In genomic region chr7:43652364-43652763, GRCh38 we compare ENCODE assay signal across 12 cellular contexts.
DNase-seq lines count a peak whose midpoint lies in the region; ATAC-seq, FAIRE-seq and TF ChIP-seq lines count a peak whose summit lies in the region.
"Had no signal": no experiment of that assay in that cellular context is flagged by ENCODE, and none has a peak within 500 bp of the region (broad histone marks: within the 10 kb centered on the region; RNA-seq: fewer than 3 reads in every experiment).

No MANE protein-coding gene starts in this region.

- peaks cover 12 to 16% (median 15%) of the 10 kb centered on the region in 3 donors for H3K36me3 Mint-ChIP-seq in CD8-positive, alpha-beta memory T cell

- FAIRE-seq in GM12878 (lab: Jason Lieb, UNC) = no peak
- FAIRE-seq: D721Med, K562 had no signal

- peaks cover 76 to 93% (median 93%) of the 10 kb centered on the region in 3 donors for H3K4me1 Mint-ChIP-seq in CD8-positive, alpha-beta memory T cell

- no peaks in the 10 kb centered on the region for H3K9me3 ChIP-seq in CD8-positive, alpha-beta memory T cell (ENCODE audit: low read length)
- H3K9me3 ChIP-seq in Karpas-422 (ENCODE audit: low read length) = no peaks in the 10 kb centered on the region
- peaks cover 3% of the 10 kb centered on the region; the same call in 2 of the 3 replicates for H3K9me3 ChIP-seq in GM12878 (replicated peaks; ENCODE audit: control insufficient read depth, insufficient read depth, low read length)
- no peaks in the 10 kb centered on the region for H3K9me3 ChIP-seq in psoas muscle

- TF ChIP-seq EP300 in GM12878 (IDR thresholded peaks at IDR 0.05; ENCODE audit: borderline replicate concordance in 1 of 2, control insufficient read depth in 1 of 2, low read depth in 2 of 2, low read length in 2 of 2) = no peak

- intact Hi-C loops in GM12878 (cut with micrococcal nuclease; ENCODE audit: unreplicated experiment) (no loop called here), psoas muscle (cut with DNase I) (no loop called here), dorsolateral prefrontal cortex (cut with DNase I) (loop anchor here in 1 of 2 donors (5.0 kb wide), 1 partner anchor 45 kb away; no protein-coding TSS in a partner anchor)

- H3K9me2 ChIP-seq in Karpas-422 (replicated peaks; ENCODE audit: insufficient read depth, low read length) = no peaks in the 10 kb centered on the region

- TF ChIP-seq CTCF in GM12878 (IDR thresholded peaks at IDR 0.05 in 2 of 3, conservative IDR thresholded peaks at IDR 0.05 in 1 of 3; ENCODE audit: control insufficient read depth in 2 of 3, extremely low read depth in 1 of 3, insufficient read depth in 1 of 3, low read depth in 3 of 3, low read length in 3 of 3) (peak in 2 of 3 experiments; percentile 4 to 16; a peak in 1 of 6 replicates), psoas muscle (IDR thresholded peaks at IDR 0.05) (no peak), dorsolateral prefrontal cortex (IDR thresholded peaks at IDR 0.05 in 54 of 56, conservative IDR thresholded peaks at IDR 0.05 in 2 of 56; ENCODE audit: low read depth in 1 of 56, partially characterized antibody in 56 of 56) (no peak)

- no peak for DNase-seq in CD8-positive, alpha-beta memory T cell
- DNase-seq in Karpas-422 (no peak), GM12878 (ENCODE audit: low read depth, low spot score) (no peak), psoas muscle (no peak), NCI-H1417 treated with DMSO at 0.1 percent for 48 hours (lab: John Stamatoyannopoulos, UW) (no peak), dorsolateral prefrontal cortex (no peak), SKM-1 treated with dmso at 0.1 percent for 144 hours (lab: John Stamatoyannopoulos, UW; ENCODE audit: unreplicated experiment) (no peak)
- DNase-seq: NCI-H2081; stimulated activated CD8-positive, alpha-beta memory T cell treated with anti-CD3 and anti-CD28 coated beads, Interleukin-4, amount 100 ng/mL, for 48 hours had no signal

- no peak overlapping the region for H3K4me2 ChIP-seq in Karpas-422 (ENCODE audit: low read depth, low read length, poor library complexity, severe bottlenecking)
- H3K4me2 ChIP-seq in GM12878 (ENCODE audit: control insufficient read depth, insufficient read depth) = peak overlapping the region; percentile 75; the same call in 1 of the 2 replicates

- BruUV-seq in GM12878 (replicated peaks; lab: Mats Ljungman, UMichigan) = no TSS peak

- POLR2A ChIA-PET in CD8-positive, alpha-beta memory T cell (lab: Charles Lee) = interaction anchor here (0.8 kb wide), 1 partner anchor 47 kb away, joined by 4 read pairs; no protein-coding TSS in a partner anchor
- POLR2A ChIA-PET in GM12878 (lab: Charles Lee) = interaction anchor here (1.0 to 10.0 kb wide), 3 partner anchors 47 to 69 kb away, joined by 3 to 138 read pairs (median 62); no protein-coding TSS in a partner anchor

- H4K20me1 ChIP-seq in Karpas-422 (ENCODE audit: insufficient read depth, low read depth, low read length) (no peaks in the 10 kb centered on the region), GM12878 (ENCODE audit: control insufficient read depth, insufficient read depth) (no peaks in the 10 kb centered on the region)

- H3K27me3 ChIP-seq in CD8-positive, alpha-beta memory T cell (ENCODE audit: insufficient read depth, low read length, poor library complexity, severe bottlenecking) = no peaks in the 10 kb centered on the region
- H3K27me3 ChIP-seq in Karpas-422 (ENCODE audit: low read length) (no peaks in the 10 kb centered on the region), GM12878 (replicated peaks in 1 of 2; ENCODE audit: control insufficient read depth in 2 of 2, insufficient read depth in 2 of 2, low read length in 1 of 2) (no peaks in the 10 kb centered on the region), psoas muscle (ENCODE audit: insufficient read depth in 3 of 3, low read length in 2 of 3) (no peaks in the 10 kb centered on the region), dorsolateral prefrontal cortex (no peaks in the 10 kb centered on the region)
- H3K27me3 ChIP-seq: cardiac muscle cell had no signal

- no peak for ATAC-seq in GM12878
- ATAC-seq in psoas muscle = no peak
- ATAC-seq: K562 had no signal

- SMC1A ChIA-PET in GM12878 (lab: Charles Lee; ENCODE audit: uncharacterized antibody, unreplicated experiment) = interaction anchor here (0.7 to 10.6 kb wide), 7 partner anchors 8 to 70 kb away, joined by 3 to 177 read pairs (median 5); partner anchors contain the start of gene STK17A

- H2AFZ ChIP-seq in Karpas-422 (ENCODE audit: low read length) (no peak overlapping the region), GM12878 (ENCODE audit: control insufficient read depth, low read depth, low read length) (no peak overlapping the region)

- CTCF ChIA-PET in CD8-positive, alpha-beta memory T cell (lab: Charles Lee) = interaction anchor here (2.7 to 5.5 kb wide), 3 partner anchors 45 to 70 kb away, joined by 6 to 69 read pairs (median 36); partner anchors contain the start of gene STK17A
- CTCF ChIA-PET in GM12878 (lab: Yijun Ruan, JAX) = interaction anchor here (1.0 to 10.7 kb wide), 4 partner anchors 47 to 186 kb away, joined by 3 to 183 read pairs (median 70); partner anchors contain the start of gene STK17A

- peak overlapping the region; percentile 73 to 100 (median 94) for H3K27ac Mint-ChIP-seq in CD8-positive, alpha-beta memory T cell

- H3K79me2 ChIP-seq in Karpas-422 (ENCODE audit: low read length) = peaks cover 48% of the 10 kb centered on the region
- peaks cover 53% of the 10 kb centered on the region for H3K79me2 ChIP-seq in GM12878 (ENCODE audit: control insufficient read depth, insufficient read depth, low read length)

- no peak overlapping the region for H3K4me3 ChIP-seq in CD8-positive, alpha-beta memory T cell (ENCODE audit: low read length)
- H3K4me3 ChIP-seq in Karpas-422 (ENCODE audit: low read length) = no peak overlapping the region
- H3K4me3 ChIP-seq in GM12878 = no peak overlapping the region
- no peak overlapping the region for H3K4me3 ChIP-seq in psoas muscle
- H3K4me3 ChIP-seq in dorsolateral prefrontal cortex = no peak overlapping the region
- H3K4me3 ChIP-seq: cardiac muscle cell, K562 had no signal

- H3K27me3 Mint-ChIP-seq in CD8-positive, alpha-beta memory T cell = no peaks in the 10 kb centered on the region

- TF ChIP-seq RAD21 in GM12878 (IDR thresholded peaks at IDR 0.05; ENCODE audit: insufficient read depth, low read depth, low read length) = peak; percentile 42

- H3K36me3 ChIP-seq in CD8-positive, alpha-beta memory T cell (ENCODE audit: insufficient read depth, low read length) = no peaks in the 10 kb centered on the region
- H3K36me3 ChIP-seq in Karpas-422 (ENCODE audit: insufficient read depth, low read length) (no peaks in the 10 kb centered on the region), GM12878 (ENCODE audit: control insufficient read depth in 2 of 2, insufficient read depth in 2 of 2, low read length in 1 of 2) (peaks cover 3 to 6% of the 10 kb centered on the region in 2 experiments), psoas muscle (ENCODE audit: insufficient read depth in 1 of 2, low read depth in 1 of 2) (no peaks in the 10 kb centered on the region)
- H3K36me3 ChIP-seq: cardiac muscle cell had no signal

- no peak overlapping the region for H3K27ac ChIP-seq in CD8-positive, alpha-beta memory T cell (ENCODE audit: low read depth, low read length)
- H3K27ac ChIP-seq in Karpas-422 (ENCODE audit: low read length) (peak overlapping the region; percentile 98), GM12878 (ENCODE audit: control insufficient read depth, insufficient read depth) (peak overlapping the region; percentile 91), psoas muscle (peak overlapping the region; percentile 55), dorsolateral prefrontal cortex (peak overlapping the region in 3 of 59 donors; percentile 10 to 35 (median 16))
- H3K27ac ChIP-seq: cardiac muscle cell had no signal

- RAD21 ChIA-PET in GM12878 (lab: Charles Lee; ENCODE audit: unreplicated experiment) = interaction anchor here (0.9 to 10.8 kb wide), 3 partner anchors 48 to 184 kb away, joined by 3 to 280 read pairs (median 132); partner anchors contain the start of gene STK17A

- TF ChIP-seq POLR2A in GM12878 (IDR thresholded peaks at IDR 0.05; ENCODE audit: low read depth, low read length) = no peak

- in situ Hi-C loops in GM12878 (cut with MboI) = no loop called here

- H3K9me3 Mint-ChIP-seq in CD8-positive, alpha-beta memory T cell = no peaks in the 10 kb centered on the region

- peaks cover 70% of the 10 kb centered on the region for H3K4me1 ChIP-seq in CD8-positive, alpha-beta memory T cell (ENCODE audit: insufficient read depth, low read length)
- H3K4me1 ChIP-seq in Karpas-422 (ENCODE audit: low read length) (peaks cover 55% of the 10 kb centered on the region), GM12878 (ENCODE audit: control insufficient read depth, insufficient read depth, low read length) (peaks cover 56% of the 10 kb centered on the region), psoas muscle (peaks cover 42% of the 10 kb centered on the region)

- peak overlapping the region in 5 of 7 donors; percentile 34 to 95 (median 57) for H3K4me3 Mint-ChIP-seq in CD8-positive, alpha-beta memory T cell

- H3K9ac ChIP-seq in Karpas-422 (ENCODE audit: low read length) (no peak overlapping the region), GM12878 (ENCODE audit: control insufficient read depth, insufficient read depth, low read length) (peak overlapping the region; percentile 11; the same call in 1 of the 2 replicates)

TF ChIP-seq in GM12878, 131 proteins besides CTCF, POLR2A, EP300 and RAD21:
- TF ChIP-seq ZZZ3 (IDR thresholded peaks at IDR 0.05; ENCODE audit: control insufficient read depth, insufficient read length, low read depth) = no peak

Comparison
In these comparisons a context has a peak if more than half of its experiments do, and no peak if none do; other contexts are left out.
1. CTCF ChIP-seq: peak in GM12878 (2 of 3); none in psoas muscle (single experiment) and dorsolateral prefrontal cortex (0 of 56).